In genomic region chr2:224151161-224151560, GRCh38 we compare ENCODE assay signal across 1 cellular context.
TF ChIP-seq lines count a peak whose summit lies in the region.

No MANE protein-coding gene starts in this region.

TF ChIP-seq in IMR-90, 13 proteins besides CTCF, POLR2A, EP300 and RAD21 (continued from another document):
- TF ChIP-seq ELK1 (IDR thresholded peaks at IDR 0.05; ENCODE audit: borderline replicate concordance, low read depth, low read length): no peak
- TF ChIP-seq FOS (IDR thresholded peaks at IDR 0.05; ENCODE audit: low read depth, low read length): peak; percentile 26; the same call in 1 of the 2 replicates
